1 cellular context compared by ENCODE assay signal in the genomic region with DNA sequence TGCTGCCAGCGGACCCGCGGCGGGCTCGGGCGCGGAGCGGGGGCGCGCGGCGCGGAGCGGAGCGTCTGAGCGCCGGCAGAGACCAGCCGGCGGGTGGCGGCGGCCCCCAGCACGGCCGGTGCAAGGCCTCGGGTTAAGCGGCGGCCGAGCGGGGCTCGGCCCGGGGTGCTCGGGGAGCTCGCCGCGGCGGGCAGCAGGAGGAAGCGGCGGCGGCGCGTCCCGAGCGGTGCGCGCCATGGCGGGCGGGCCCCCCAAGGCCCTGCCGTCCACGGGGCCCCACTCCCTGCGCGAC.
TF ChIP-seq lines count a peak whose summit lies in the region.

No MANE protein-coding gene starts in this region.

TF ChIP-seq in GM23338, 12 proteins besides CTCF, POLR2A, EP300 and RAD21 (continued from another document):
- TF ChIP-seq ZNF331 (CRISPR knock-in tag; IDR thresholded peaks at IDR 0.05; ENCODE audit: low read depth) (no peak), JUNB (IDR thresholded peaks at IDR 0.05; ENCODE audit: unreplicated experiment) (no peak), ZNF114 (CRISPR knock-in tag; IDR thresholded peaks at IDR 0.05) (no peak)
- TF ChIP-seq, protein P1, sequence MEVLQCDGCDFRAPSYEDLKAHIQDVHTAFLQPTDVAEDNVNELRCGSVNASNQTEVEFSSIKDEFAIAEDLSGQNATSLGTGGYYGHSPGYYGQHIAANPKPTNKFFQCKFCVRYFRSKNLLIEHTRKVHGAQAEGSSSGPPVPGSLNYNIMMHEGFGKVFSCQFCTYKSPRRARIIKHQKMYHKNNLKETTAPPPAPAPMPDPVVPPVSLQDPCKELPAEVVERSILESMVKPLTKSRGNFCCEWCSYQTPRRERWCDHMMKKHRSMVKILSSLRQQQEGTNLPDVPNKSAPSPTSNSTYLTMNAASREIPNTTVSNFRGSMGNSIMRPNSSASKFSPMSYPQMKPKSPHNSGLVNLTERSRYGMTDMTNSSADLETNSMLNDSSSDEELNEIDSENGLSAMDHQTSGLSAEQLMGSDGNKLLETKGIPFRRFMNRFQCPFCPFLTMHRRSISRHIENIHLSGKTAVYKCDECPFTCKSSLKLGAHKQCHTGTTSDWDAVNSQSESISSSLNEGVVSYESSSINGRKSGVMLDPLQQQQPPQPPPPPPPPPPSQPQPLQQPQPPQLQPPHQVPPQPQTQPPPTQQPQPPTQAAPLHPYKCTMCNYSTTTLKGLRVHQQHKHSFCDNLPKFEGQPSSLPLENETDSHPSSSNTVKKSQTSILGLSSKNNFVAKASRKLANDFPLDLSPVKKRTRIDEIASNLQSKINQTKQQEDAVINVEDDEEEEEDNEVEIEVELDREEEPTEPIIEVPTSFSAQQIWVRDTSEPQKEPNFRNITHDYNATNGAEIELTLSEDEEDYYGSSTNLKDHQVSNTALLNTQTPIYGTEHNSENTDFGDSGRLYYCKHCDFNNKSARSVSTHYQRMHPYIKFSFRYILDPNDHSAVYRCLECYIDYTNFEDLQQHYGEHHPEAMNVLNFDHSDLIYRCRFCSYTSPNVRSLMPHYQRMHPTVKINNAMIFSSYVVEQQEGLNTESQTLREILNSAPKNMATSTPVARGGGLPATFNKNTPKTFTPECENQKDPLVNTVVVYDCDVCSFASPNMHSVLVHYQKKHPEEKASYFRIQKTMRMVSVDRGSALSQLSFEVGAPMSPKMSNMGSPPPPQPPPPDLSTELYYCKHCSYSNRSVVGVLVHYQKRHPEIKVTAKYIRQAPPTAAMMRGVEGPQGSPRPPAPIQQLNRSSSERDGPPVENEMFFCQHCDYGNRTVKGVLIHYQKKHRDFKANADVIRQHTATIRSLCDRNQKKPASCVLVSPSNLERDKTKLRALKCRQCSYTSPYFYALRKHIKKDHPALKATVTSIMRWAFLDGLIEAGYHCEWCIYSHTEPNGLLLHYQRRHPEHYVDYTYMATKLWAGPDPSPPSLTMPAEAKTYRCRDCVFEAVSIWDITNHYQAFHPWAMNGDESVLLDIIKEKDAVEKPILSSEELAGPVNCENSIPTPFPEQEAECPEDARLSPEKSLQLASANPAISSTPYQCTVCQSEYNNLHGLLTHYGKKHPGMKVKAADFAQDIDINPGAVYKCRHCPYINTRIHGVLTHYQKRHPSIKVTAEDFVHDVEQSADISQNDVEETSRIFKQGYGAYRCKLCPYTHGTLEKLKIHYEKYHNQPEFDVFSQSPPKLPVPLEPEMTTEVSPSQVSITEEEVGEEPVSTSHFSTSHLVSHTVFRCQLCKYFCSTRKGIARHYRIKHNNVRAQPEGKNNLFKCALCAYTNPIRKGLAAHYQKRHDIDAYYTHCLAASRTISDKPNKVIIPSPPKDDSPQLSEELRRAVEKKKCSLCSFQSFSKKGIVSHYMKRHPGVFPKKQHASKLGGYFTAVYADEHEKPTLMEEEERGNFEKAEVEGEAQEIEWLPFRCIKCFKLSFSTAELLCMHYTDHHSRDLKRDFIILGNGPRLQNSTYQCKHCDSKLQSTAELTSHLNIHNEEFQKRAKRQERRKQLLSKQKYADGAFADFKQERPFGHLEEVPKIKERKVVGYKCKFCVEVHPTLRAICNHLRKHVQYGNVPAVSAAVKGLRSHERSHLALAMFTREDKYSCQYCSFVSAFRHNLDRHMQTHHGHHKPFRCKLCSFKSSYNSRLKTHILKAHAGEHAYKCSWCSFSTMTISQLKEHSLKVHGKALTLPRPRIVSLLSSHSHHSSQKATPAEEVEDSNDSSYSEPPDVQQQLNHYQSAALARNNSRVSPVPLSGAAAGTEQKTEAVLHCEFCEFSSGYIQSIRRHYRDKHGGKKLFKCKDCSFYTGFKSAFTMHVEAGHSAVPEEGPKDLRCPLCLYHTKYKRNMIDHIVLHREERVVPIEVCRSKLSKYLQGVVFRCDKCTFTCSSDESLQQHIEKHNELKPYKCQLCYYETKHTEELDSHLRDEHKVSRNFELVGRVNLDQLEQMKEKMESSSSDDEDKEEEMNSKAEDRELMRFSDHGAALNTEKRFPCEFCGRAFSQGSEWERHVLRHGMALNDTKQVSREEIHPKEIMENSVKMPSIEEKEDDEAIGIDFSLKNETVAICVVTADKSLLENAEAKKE (CRISPR knock-in tag; IDR thresholded peaks at IDR 0.05): no peak
TF ChIP-seq in GM23338: peak in this region for 0.
